Comparison of ENCODE assay signal across 24 cellular contexts in genomic region chr3:73415118-73415517, GRCh38.
"Had no signal": no experiment of that assay in that cellular context is flagged by ENCODE, and none has a peak within 500 bp of the region (broad histone marks: within the 10 kb centered on the region; RNA-seq: fewer than 3 reads in every experiment).

No MANE protein-coding gene starts in this region.

- H3K27ac Mint-ChIP-seq: mesothelial cell of epicardium had no signal

- H3K27ac ChIP-seq: coronary artery, dorsolateral prefrontal cortex, esophagus muscularis mucosa, foreskin keratinocyte, heart right ventricle, left lung, lower lobe of right lung had no signal

- FAIRE-seq: colon, endothelial cell of umbilical vein, frontal cortex, islet of Langerhans, keratinocyte had no signal

- H3K4me3 ChIP-seq: coronary artery, dorsolateral prefrontal cortex, esophagus muscularis mucosa, gastroesophageal sphincter, heart right ventricle, left lung, lower lobe of right lung, mucosa of descending colon had no signal

- H3K9me3 ChIP-seq: esophagus muscularis mucosa, gastroesophageal sphincter, heart right ventricle, left lung, lower lobe of right lung, mucosa of descending colon had no signal

- H3K4me1 ChIP-seq: foreskin keratinocyte, left lung, lower lobe of right lung had no signal

- H3K9me3 Mint-ChIP-seq: mesothelial cell of epicardium had no signal

- ATAC-seq: foreskin keratinocyte, gastroesophageal sphincter, heart right ventricle, left cardiac atrium, left lung, left ventricle myocardium superior, lower lobe of right lung, mucosa of descending colon had no signal

- H3K4me3 Mint-ChIP-seq: mesothelial cell of epicardium had no signal

- H3K27me3 ChIP-seq: dorsolateral prefrontal cortex, esophagus muscularis mucosa, foreskin keratinocyte, gastroesophageal sphincter, heart right ventricle, left lung had no signal

- DNase-seq: dermis blood vessel endothelial cell; dorsolateral prefrontal cortex; effector CD4-positive, alpha-beta T cell; effector memory CD4-positive, alpha-beta T cell; foreskin keratinocyte; glutamatergic neuron; head of caudate nucleus; heart right ventricle; hippocampal formation; left cardiac atrium; left lung; left ventricle myocardium superior; lower lobe of right lung; mesenchymal stem cell; mucosa of descending colon had no signal

- H3K36me3 ChIP-seq: esophagus muscularis mucosa, gastroesophageal sphincter, heart right ventricle, left lung, lower lobe of right lung had no signal
